Comparison of ENCODE assay signal across 29 cellular contexts in genomic region chr18:76483780-76484179, GRCh38. TPM values are rescaled to one million over a fixed set of nuclear protein-coding genes. Genes with fewer than 3 reads are reported as not detected.
DNase-seq lines count a peak whose midpoint lies in the region; ATAC-seq and TF ChIP-seq lines count a peak whose summit lies in the region.
"Had no signal": no experiment of that assay in that cellular context is flagged by ENCODE, and none has a peak within 500 bp of the region (broad histone marks: within the 10 kb centered on the region; RNA-seq: fewer than 3 reads in every experiment).

No MANE protein-coding gene starts in this region.

- H3K4me1 Mint-ChIP-seq in type B pancreatic cell (ENCODE audit: unreplicated experiment), result peaks cover 56% of the 10 kb centered on the region

- H2AFZ ChIP-seq in neuronal stem cell (ENCODE audit: low read length), result no peak overlapping the region
- H2AFZ ChIP-seq: PC-9 had no signal

- H3K27ac ChIP-seq in neuronal stem cell (replicated peaks; ENCODE audit: low read length), result no peak overlapping the region
- H3K27ac ChIP-seq in substantia nigra (ENCODE audit: low read depth, low read length, poor library complexity, severe bottlenecking), result no peak overlapping the region
- H3K27ac ChIP-seq: BLaER1, dorsolateral prefrontal cortex, gastroesophageal sphincter, HL-60, left ventricle myocardium inferior, PC-9 had no signal

- H3K36me3 Mint-ChIP-seq in type B pancreatic cell, result peaks cover 18% of the 10 kb centered on the region

- H4K8ac ChIP-seq in neuronal stem cell (ENCODE audit: low read depth, low read length), result no peak overlapping the region

- DNase-seq in left lobe of liver (ENCODE audit: low spot score) (peak; percentile 37), neuronal stem cell (ENCODE audit: low spot score) (no peak), type B pancreatic cell (ENCODE audit: extremely low spot score, unreplicated experiment) (no peak), SK-N-DZ (ENCODE audit: low spot score) (no peak), substantia nigra (lab: John Stamatoyannopoulos, UW) (no peak)
- DNase-seq: activated CD8-positive, alpha-beta T cell treated with anti-CD3 and anti-CD28 coated beads for 36 hours; amygdala; COR-L47; dorsolateral prefrontal cortex; hippocampal formation; KG1; left ventricle myocardium inferior; mesendoderm; MG63; naive B cell; NCI-H2029; NCI-H524 treated with DMSO at 0.1 percent for 48 hours; NK-92 treated with Interleukin-12 subunit alpha and Interleukin-12 subunit beta, amount 100 ng/mL, for 24 hours; PC-9; SHP77; stimulated activated CD4-positive, alpha-beta T cell treated with anti-CD3 and anti-CD28 coated beads, Interleukin-12 subunit alpha, Interleukin-12 subunit beta, amount 100 ng/mL, for 4 hours; stimulated activated CD4-positive, alpha-beta T cell treated with anti-CD3 and anti-CD28 coated beads, Interleukin-2, amount 100 ng/mL, for 48 hours; stimulated activated naive CD8-positive, alpha-beta T cell treated with anti-CD3 and anti-CD28 coated beads, Interleukin-15, amount 100 ng/mL, for 72 hours had no signal

- H3K4me2 ChIP-seq in neuronal stem cell (ENCODE audit: insufficient read depth, low read length, poor library complexity, severe bottlenecking), result no peak overlapping the region
- H3K4me2 ChIP-seq: BLaER1, PC-9 had no signal

- peaks cover 13% of the 10 kb centered on the region for H3K4me1 ChIP-seq in endocrine pancreas (ENCODE audit: control insufficient read depth, insufficient read depth, low read length)
- peaks cover 16 to 27% of the 10 kb centered on the region in 2 donors for H3K4me1 ChIP-seq in neuronal stem cell (ENCODE audit: control insufficient read depth in 2 of 2, insufficient read depth in 1 of 2, low read depth in 1 of 2, low read length in 2 of 2)

- no peaks in the 10 kb centered on the region for H3K27me3 Mint-ChIP-seq in type B pancreatic cell
- H3K27me3 Mint-ChIP-seq: activated naive CD4-positive, alpha-beta T cell treated with anti-CD3 and anti-CD28 coated beads, Interleukin-2, amount 50 U/mL, for 24 hours; naive B cell; stimulated activated naive CD8-positive, alpha-beta T cell treated with anti-CD3 and anti-CD28 coated beads, Interleukin-15, amount 100 ng/mL, for 72 hours had no signal

- H3K4me3 ChIP-seq in endocrine pancreas (ENCODE audit: control insufficient read depth, insufficient read depth, low read length) (peak overlapping the region; percentile 36), neuronal stem cell (ENCODE audit: low read length in 2 of 2) (no peak overlapping the region)
- H3K4me3 ChIP-seq: BLaER1, dorsolateral prefrontal cortex, gastroesophageal sphincter, left ventricle myocardium inferior, MG63, PC-9 had no signal

- H2BK5ac ChIP-seq in neuronal stem cell (ENCODE audit: low read length), result no peak overlapping the region

- no peak overlapping the region for H2BK12ac ChIP-seq in neuronal stem cell (ENCODE audit: low read length)

- TF ChIP-seq CTCF in type B pancreatic cell (conservative IDR thresholded peaks at IDR 0.05), result no peak

- H3K9me3 Mint-ChIP-seq in type B pancreatic cell, result no peaks in the 10 kb centered on the region
- H3K9me3 Mint-ChIP-seq: activated CD8-positive, alpha-beta T cell treated with anti-CD3 and anti-CD28 coated beads for 36 hours; activated naive CD4-positive, alpha-beta T cell treated with anti-CD3 and anti-CD28 coated beads, Interleukin-2, amount 50 U/mL, for 24 hours; naive B cell; stimulated activated naive CD8-positive, alpha-beta T cell treated with anti-CD3 and anti-CD28 coated beads, Interleukin-15, amount 100 ng/mL, for 72 hours had no signal

- peak overlapping the region; percentile 12 for H3K23ac ChIP-seq in neuronal stem cell (ENCODE audit: low read depth, low read length, poor library complexity)

- H3K4ac ChIP-seq in neuronal stem cell (ENCODE audit: low read length), result no peak overlapping the region

- H3K79me1 ChIP-seq in neuronal stem cell (ENCODE audit: low read depth, low read length), result peaks cover 8% of the 10 kb centered on the region

- no peak overlapping the region for H2AK5ac ChIP-seq in neuronal stem cell (ENCODE audit: low read depth, low read length)

- H3K27ac Mint-ChIP-seq in type B pancreatic cell, result peak overlapping the region; percentile 76
- H3K27ac Mint-ChIP-seq: activated CD8-positive, alpha-beta T cell treated with anti-CD3 and anti-CD28 coated beads for 36 hours; activated naive CD4-positive, alpha-beta T cell treated with anti-CD3 and anti-CD28 coated beads, Interleukin-2, amount 50 U/mL, for 24 hours; stimulated activated naive CD8-positive, alpha-beta T cell treated with anti-CD3 and anti-CD28 coated beads, Interleukin-15, amount 100 ng/mL, for 72 hours had no signal

- peak overlapping the region; percentile 36 for H3K4me3 Mint-ChIP-seq in type B pancreatic cell
- H3K4me3 Mint-ChIP-seq: activated CD8-positive, alpha-beta T cell treated with anti-CD3 and anti-CD28 coated beads for 36 hours; activated naive CD4-positive, alpha-beta T cell treated with anti-CD3 and anti-CD28 coated beads, Interleukin-2, amount 50 U/mL, for 24 hours; stimulated activated naive CD8-positive, alpha-beta T cell treated with anti-CD3 and anti-CD28 coated beads, Interleukin-15, amount 100 ng/mL, for 72 hours had no signal

- H3K27me3 ChIP-seq in endocrine pancreas (ENCODE audit: control insufficient read depth, insufficient read depth, low read length) (no peaks in the 10 kb centered on the region), neuronal stem cell (ENCODE audit: control insufficient read depth in 3 of 3, insufficient read depth in 3 of 3, low read depth in 1 of 3, low read length in 3 of 3) (no peaks in the 10 kb centered on the region)
- H3K27me3 ChIP-seq: BLaER1, gastroesophageal sphincter had no signal

- H3K14ac ChIP-seq in neuronal stem cell (ENCODE audit: low read length), result no peak overlapping the region

- no peaks in the 10 kb centered on the region for H3K9me3 ChIP-seq in endocrine pancreas (ENCODE audit: control insufficient read depth, low read length)
- no peaks in the 10 kb centered on the region for H3K9me3 ChIP-seq in neuronal stem cell (replicated peaks in 1 of 2; ENCODE audit: control insufficient read depth in 2 of 2, insufficient read depth in 1 of 2, low read depth in 1 of 2, low read length in 2 of 2)
- H3K9me3 ChIP-seq: BLaER1, gastroesophageal sphincter, left ventricle myocardium inferior, MG63 had no signal

- peak; percentile 36 for ATAC-seq in left lobe of liver
- no peak for ATAC-seq in HG03442 (IDR thresholded peaks at IDR 0.05; ENCODE audit: unreplicated experiment)
- ATAC-seq: activated CD8-positive, alpha-beta T cell treated with anti-CD3 and anti-CD28 coated beads for 36 hours; gastroesophageal sphincter; stimulated activated naive CD8-positive, alpha-beta T cell treated with anti-CD3 and anti-CD28 coated beads, Interleukin-15, amount 100 ng/mL, for 72 hours had no signal

- no peaks in the 10 kb centered on the region for H3K36me3 ChIP-seq in endocrine pancreas (ENCODE audit: control insufficient read depth, insufficient read depth, low read length)
- H3K36me3 ChIP-seq in neuronal stem cell (replicated peaks in 1 of 2; ENCODE audit: control insufficient read depth in 2 of 2, insufficient read depth in 2 of 2, low read length in 2 of 2), result peaks cover 0 to 50% of the 10 kb centered on the region in 2 donors
- H3K36me3 ChIP-seq: gastroesophageal sphincter, left ventricle myocardium inferior, MG63 had no signal

- no peak overlapping the region for H4K91ac ChIP-seq in neuronal stem cell (ENCODE audit: low read depth, low read length, poor library complexity)

- H3K18ac ChIP-seq in neuronal stem cell (ENCODE audit: low read length), result no peak overlapping the region

- no peak overlapping the region for H2BK15ac ChIP-seq in neuronal stem cell (ENCODE audit: low read length)

- H3K9ac ChIP-seq in endocrine pancreas (ENCODE audit: control insufficient read depth, insufficient read depth, low read length) (no peak overlapping the region), neuronal stem cell (ENCODE audit: low read depth, low read length, poor library complexity) (no peak overlapping the region)
- H3K9ac ChIP-seq: BLaER1 had no signal

- no CpG with 5 or more reads among the region's 10 CpGs for WGBS in neuronal stem cell (ENCODE audit: extremely low coverage in 2 of 2, insufficient read length in 2 of 2, insufficient replicate concordance in 1 of 2), 2 donors

- no peak overlapping the region for H2BK120ac ChIP-seq in neuronal stem cell (ENCODE audit: low read depth, low read length)

RNA-seq across cellular contexts. Expression of gene ZNF516, which starts 11.3 kb away (rescaled TPM):
- 16.2 TPM for total RNA-seq in left lobe of liver
- polyA plus RNA-seq in neuronal stem cell (2013, experiment 1 of 2), result 40.4 TPM
- 42.5 TPM for polyA plus RNA-seq in neuronal stem cell (2013, experiment 2 of 2)
- 34.1 and 71.2 TPM in 2 replicates for total RNA-seq in type B pancreatic cell (ENCODE audit: low replicate concordance)
- polyA plus RNA-seq in SK-N-DZ (2014; cell fraction: cytosol; rRNA removed), result 18.9 and 25.6 TPM in 2 replicates
- polyA plus RNA-seq in SK-N-DZ (2014; cell fraction: nucleus; rRNA removed), result 14.5 and 25.3 TPM in 2 replicates
